Comparison of ENCODE assay signal across 8 cellular contexts in genomic region chr19:19040417-19040816, GRCh38. TPM values are rescaled to one million over a fixed set of nuclear protein-coding genes. Genes with fewer than 3 reads are reported as not detected.
DNase-seq lines count a peak whose midpoint lies in the region; ATAC-seq and TF ChIP-seq lines count a peak whose summit lies in the region.

No MANE protein-coding gene starts in this region.

- TF ChIP-seq CTCF in AG04449 (IDR thresholded peaks at IDR 0.05; ENCODE audit: insufficient read depth, low read length, missing control alignments) = no peak
- TF ChIP-seq CTCF in HFFc6 (IDR thresholded peaks at IDR 0.05) = no peak

- H3K27me3 ChIP-seq in H7 (ENCODE audit: control insufficient read depth, insufficient read depth, low read length) = no peaks in the 10 kb centered on the region

- no peak overlapping the region for H3K4me3 ChIP-seq in AG04449 (ENCODE audit: low read depth, low read length)
- H3K4me3 ChIP-seq in H7 (ENCODE audit: insufficient read depth, low read depth, low read length) = no peak overlapping the region

- no peaks in the 10 kb centered on the region for H3K27me3 Mint-ChIP-seq in HFFc6 (ENCODE audit: insufficient read depth)
- H3K27me3 Mint-ChIP-seq in central memory CD8-positive, alpha-beta T cell = no peaks in the 10 kb centered on the region

- H3K4me3 Mint-ChIP-seq in HFFc6 = no peak overlapping the region
- no peak overlapping the region for H3K4me3 Mint-ChIP-seq in central memory CD8-positive, alpha-beta T cell

- POLR2A ChIA-PET in AG04449 (lab: Yijun Ruan, JAX) = no interaction called here

- peaks cover 33% of the 10 kb centered on the region; the same call in 1 of the 2 replicates for H3K36me3 Mint-ChIP-seq in HFFc6 (ENCODE audit: low read depth)
- peaks cover 10% of the 10 kb centered on the region for H3K36me3 Mint-ChIP-seq in central memory CD8-positive, alpha-beta T cell (ENCODE audit: insufficient read depth)

- DNase-seq in AG04449 (ENCODE audit: low read depth, low spot score) = peak; percentile 57
- DNase-seq in HFFc6 = peak; percentile 55
- no peak for DNase-seq in central memory CD8-positive, alpha-beta T cell (ENCODE audit: low spot score in 2 of 2)
- peak; percentile 63 for DNase-seq in mucosa of gallbladder (ENCODE audit: low spot score)
- DNase-seq in NCI-H2081 (lab: John Stamatoyannopoulos, UW) = no peak
- no peak for DNase-seq in NAMALWA (ENCODE audit: low spot score)
- no peak for DNase-seq in NCI-H1105 treated with DMSO at 0.1 percent for 48 hours (lab: John Stamatoyannopoulos, UW)
- no peak for DNase-seq in H7

- CTCF ChIA-PET in AG04449 (lab: Yijun Ruan, JAX) = interaction anchor here (0.9 to 1.5 kb wide), 3 partner anchors 11 to 17 kb away, joined by 3 to 9 read pairs (median 3); no protein-coding TSS in a partner anchor

- H3K9me3 Mint-ChIP-seq in HFFc6 = no peaks in the 10 kb centered on the region
- no peaks in the 10 kb centered on the region for H3K9me3 Mint-ChIP-seq in central memory CD8-positive, alpha-beta T cell

- ATAC-seq in central memory CD8-positive, alpha-beta T cell (replicated peaks; ENCODE audit: extremely low read depth, poor library complexity, severe bottlenecking) = no peak

- peaks cover 15% of the 10 kb centered on the region for H3K36me3 ChIP-seq in H7 (replicated peaks; ENCODE audit: control insufficient read depth, insufficient read depth, low read length)

- H3K4me1 Mint-ChIP-seq in HFFc6 (ENCODE audit: low read depth) = peaks cover 18% of the 10 kb centered on the region
- peaks cover 13% of the 10 kb centered on the region for H3K4me1 Mint-ChIP-seq in central memory CD8-positive, alpha-beta T cell

- H3K27ac Mint-ChIP-seq in HFFc6 = peak overlapping the region; percentile 47
- H3K27ac Mint-ChIP-seq in central memory CD8-positive, alpha-beta T cell (ENCODE audit: low read depth) = peak overlapping the region; percentile 61

RNA-seq across cellular contexts. Expression of gene ARMC6, which starts 7.0 kb away (rescaled TPM):
- 10 to 100 TPM; 30.2 to 41.7 (median 32.5) TPM for total RNA-seq in HFFc6 (2021; fragmentation: NEBNext Ultra II Directional; extraction: Animal tissue kit (Norgen Biotek cat#: 25700))
- 19.5 TPM for total RNA-seq in mucosa of gallbladder
- total RNA-seq in H7 (2014; rRNA removed; shearing (Covaris generic)) = 69.4 and 100.0 TPM in 2 replicates

RNA-seq across cellular contexts. Expression of gene SUGP2, which starts 7.1 kb away (rescaled TPM):
- 10 to 100 TPM; 57.6 to 71.5 (median 61.8) TPM for total RNA-seq in HFFc6 (2021; fragmentation: NEBNext Ultra II Directional; extraction: Animal tissue kit (Norgen Biotek cat#: 25700))
- total RNA-seq in mucosa of gallbladder = 69.8 TPM
- total RNA-seq in H7 (2014; rRNA removed; shearing (Covaris generic)) = 54.5 and 79.0 TPM in 2 replicates

RNA-seq across cellular contexts. Expression of gene SLC25A42, which starts 23.4 kb away (rescaled TPM):
- total RNA-seq in HFFc6 (2021; fragmentation: NEBNext Ultra II Directional; extraction: Animal tissue kit (Norgen Biotek cat#: 25700)) = 10 to 100 TPM in 3 of 6 experiments, 1 to 10 TPM in 3; 8.7 to 11.7 (median 9.9) TPM
- total RNA-seq in mucosa of gallbladder = 10.5 TPM
- total RNA-seq in H7 (2014; rRNA removed; shearing (Covaris generic)) = 4.8 and 8.0 TPM in 2 replicates

Comparison
In these comparisons a context has a peak if more than half of its experiments do, and no peak if none do; other contexts are left out.
1. DNase-seq: peak in AG04449 (single experiment), HFFc6 (single experiment) and mucosa of gallbladder (single experiment); none in central memory CD8-positive, alpha-beta T cell (0 of 2), NCI-H2081 (0 of 2), NAMALWA (single experiment), NCI-H1105 treated with DMSO at 0.1 percent for 48 hours (single experiment) and H7 (single experiment).